In the genomic region with DNA sequence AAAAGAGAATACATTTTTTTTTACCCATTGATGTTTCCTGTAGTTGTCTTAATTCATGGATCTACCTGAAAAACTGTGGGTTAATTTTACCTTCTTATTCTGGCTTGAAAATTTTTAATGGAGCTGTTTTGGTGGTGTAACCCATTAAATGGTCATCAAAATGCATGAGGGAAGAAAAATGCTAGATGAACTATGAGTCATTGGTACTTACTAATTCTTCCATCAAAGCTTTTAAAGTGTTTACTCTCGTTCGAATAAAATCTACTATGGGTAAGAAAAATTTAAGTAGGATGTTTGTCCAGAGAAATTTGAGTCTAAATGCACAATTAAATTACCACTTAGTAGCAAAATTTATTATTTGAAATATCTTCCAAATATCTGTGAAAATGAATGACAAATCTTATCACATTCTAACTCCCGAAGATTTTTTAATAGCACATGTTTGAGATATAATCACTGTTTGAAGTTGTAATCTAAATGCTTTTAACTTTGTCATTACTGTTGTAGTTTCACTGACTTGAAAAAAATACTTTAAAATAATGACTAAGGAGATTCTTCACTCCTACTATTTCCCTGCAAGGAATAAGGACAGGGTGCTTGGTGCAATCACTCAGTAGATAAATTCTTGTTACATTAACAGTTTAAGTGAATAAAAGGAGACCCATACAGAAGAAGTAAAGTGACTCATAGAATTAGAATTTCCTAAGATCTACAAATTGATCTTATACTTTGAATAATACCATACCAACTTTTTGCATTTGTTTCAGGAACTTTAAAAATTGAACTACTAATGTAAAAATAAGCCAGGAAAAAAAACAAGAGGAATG, we compare ENCODE assay signal across 17 cellular contexts.
DNase-seq lines count a peak whose midpoint lies in the region; ATAC-seq, FAIRE-seq and TF ChIP-seq lines count a peak whose summit lies in the region.
"Had no signal": no experiment of that assay in that cellular context is flagged by ENCODE, and none has a peak within 500 bp of the region (broad histone marks: within the 10 kb centered on the region; RNA-seq: fewer than 3 reads in every experiment).

No MANE protein-coding gene starts in this region.

- H4K20me1 ChIP-seq in PC-9 (ENCODE audit: insufficient read depth), result no peaks in the 10 kb centered on the region
- H4K20me1 ChIP-seq in endothelial cell of umbilical vein (replicated peaks; ENCODE audit: control insufficient read depth, extremely low read depth, insufficient read depth, low read length), result no peaks in the 10 kb centered on the region

- H3K4me2 ChIP-seq in PC-9 (peak overlapping the region; percentile 50), endothelial cell of umbilical vein (ENCODE audit: insufficient read depth, low read length) (peak overlapping the region; percentile 67)

- TF ChIP-seq EP300 in gastroesophageal sphincter (IDR thresholded peaks at IDR 0.05), result no peak

- POLR2A ChIA-PET in PC-9 (lab: Charles Lee; ENCODE audit: unreplicated experiment) (no interaction called here), endothelial cell of umbilical vein (lab: Charles Lee) (no interaction called here)

- DNase-seq in GM04504 (ENCODE audit: low read depth) (peak; percentile 19), PC-9 (peak in 1 of 2 experiments; percentile 83), endothelial cell of umbilical vein (ENCODE audit: low read depth, low spot score) (peak; percentile 44), renal cortical epithelial cell (ENCODE audit: low read depth) (peak; percentile 87), GDM1 (lab: John Stamatoyannopoulos, UW) (no peak)
- DNase-seq: effector memory CD4-positive, alpha-beta T cell; Karpas-422; NCI-H1694; NCI-H524 treated with DMSO at 0.1 percent for 48 hours; nucleus accumbens; T-cell had no signal

- intact Hi-C loops in PC-9 (cut with micrococcal nuclease; ENCODE audit: unreplicated experiment), result loop anchor here (10.0 kb wide), 1 partner anchor 666 kb away; no protein-coding TSS in a partner anchor
- intact Hi-C loops in endothelial cell of umbilical vein (cut with micrococcal nuclease), result loop anchor here (1.0 to 5.0 kb wide), 5 partner anchors 74 to 779 kb away; no protein-coding TSS in a partner anchor

- peaks cover 13% of the 10 kb centered on the region; the same call in 1 of the 2 replicates for H3F3A ChIP-seq in PC-9 (ENCODE audit: insufficient read depth, low read depth)

- H3K9me2 ChIP-seq in PC-9 (ENCODE audit: insufficient read depth), result no peaks in the 10 kb centered on the region

- dilution Hi-C loops in endothelial cell of umbilical vein (cut with MboI; ENCODE audit: extremely low pct_ligation_motif_present, low sequenced_read_pairs), result no loop called here

- peak overlapping the region; percentile 42 for H3K9ac ChIP-seq in endothelial cell of umbilical vein (replicated peaks; ENCODE audit: extremely low read depth, insufficient read depth, low read length)

- no TSS peak for BruUV-seq in PC-9 (replicated peaks; lab: Mats Ljungman, UMichigan)
- TSS peak; percentile 3 for BruUV-seq in endothelial cell of umbilical vein (replicated peaks; lab: Mats Ljungman, UMichigan)

- H3K27ac ChIP-seq in PC-9 (peak overlapping the region; percentile 72), endothelial cell of umbilical vein (ENCODE audit: insufficient read depth, low read depth, low read length) (peak overlapping the region; percentile 61), gastroesophageal sphincter (no peak overlapping the region)
- H3K27ac ChIP-seq: skin epidermis had no signal

- CTCF ChIA-PET in PC-9 (lab: Charles Lee), result no interaction called here
- CTCF ChIA-PET in endothelial cell of umbilical vein (lab: Charles Lee), result no interaction called here

- H3K4me3 ChIP-seq in PC-9, result no peak overlapping the region
- no peak overlapping the region for H3K4me3 ChIP-seq in endothelial cell of umbilical vein (replicated peaks in 1 of 3; ENCODE audit: insufficient read depth in 1 of 3, low read depth in 1 of 3, low read length in 3 of 3)
- H3K4me3 ChIP-seq in gastroesophageal sphincter, result no peak overlapping the region
- H3K4me3 ChIP-seq: HAP-1, skin epidermis had no signal

- H3K27me3 ChIP-seq in PC-9 (ENCODE audit: insufficient read depth, low read depth) (no peaks in the 10 kb centered on the region), endothelial cell of umbilical vein (ENCODE audit: control insufficient read depth in 2 of 2, insufficient read depth in 2 of 2, low read length in 2 of 2) (no peaks in the 10 kb centered on the region), gastroesophageal sphincter (no peaks in the 10 kb centered on the region)

- ATAC-seq in HG03175 (IDR thresholded peaks at IDR 0.05; ENCODE audit: unreplicated experiment) (no peak), gastroesophageal sphincter (no peak)
- ATAC-seq: T-cell, WTC11 had no signal

- FAIRE-seq in endothelial cell of umbilical vein (lab: Jason Lieb, UNC), result peak; percentile 69
- FAIRE-seq: GM12892 had no signal

- H3K9me1 ChIP-seq in endothelial cell of umbilical vein (replicated peaks; ENCODE audit: control insufficient read depth, extremely low read depth, insufficient read depth, low read length), result no peaks in the 10 kb centered on the region

- TF ChIP-seq CTCF in PC-9 (conservative IDR thresholded peaks at IDR 0.05), result no peak
- TF ChIP-seq CTCF in endothelial cell of umbilical vein (IDR thresholded peaks at IDR 0.05; ENCODE audit: extremely low read depth in 1 of 2, insufficient read depth in 1 of 2, low read depth in 1 of 2, low read length in 2 of 2), result no peak
- TF ChIP-seq CTCF in gastroesophageal sphincter (IDR thresholded peaks at IDR 0.05), result no peak

- H3K4me1 ChIP-seq in PC-9 (replicated peaks; ENCODE audit: insufficient read depth) (peaks cover 37% of the 10 kb centered on the region), endothelial cell of umbilical vein (ENCODE audit: control insufficient read depth, extremely low read depth, insufficient read depth, low read length) (peaks cover 42% of the 10 kb centered on the region), gastroesophageal sphincter (no peaks in the 10 kb centered on the region)
- H3K4me1 ChIP-seq: HAP-1 had no signal

- WGBS in gastroesophageal sphincter (ENCODE audit: low coverage in 1 of 2), 2 donors, result 32 to 36% methylated on average over 3 of the region's 3 CpGs

- H3K9me3 ChIP-seq in PC-9 (ENCODE audit: insufficient read depth, low read depth), result no peaks in the 10 kb centered on the region
- no peaks in the 10 kb centered on the region for H3K9me3 ChIP-seq in endothelial cell of umbilical vein (replicated peaks; ENCODE audit: control insufficient read depth, insufficient read depth, low read length)
- no peaks in the 10 kb centered on the region for H3K9me3 ChIP-seq in gastroesophageal sphincter
- H3K9me3 ChIP-seq: HAP-1 had no signal

- no peak for TF ChIP-seq POLR2A in endothelial cell of umbilical vein (IDR thresholded peaks at IDR 0.05; ENCODE audit: low read depth, low read length)
- TF ChIP-seq POLR2A in gastroesophageal sphincter (IDR thresholded peaks at IDR 0.05), result no peak

- no peaks in the 10 kb centered on the region for H3K36me3 ChIP-seq in PC-9 (ENCODE audit: low read depth)
- H3K36me3 ChIP-seq in endothelial cell of umbilical vein (ENCODE audit: control insufficient read depth in 2 of 2, extremely low read depth in 1 of 2, insufficient read depth in 2 of 2, low read length in 2 of 2), result no peaks in the 10 kb centered on the region
- H3K36me3 ChIP-seq in gastroesophageal sphincter, result no peaks in the 10 kb centered on the region
- H3K36me3 ChIP-seq: HAP-1 had no signal

- no peak overlapping the region for H2AFZ ChIP-seq in PC-9
- no peak overlapping the region for H2AFZ ChIP-seq in endothelial cell of umbilical vein (ENCODE audit: low read depth, low read length)

- H3K79me2 ChIP-seq in PC-9 (ENCODE audit: low read depth) (no peaks in the 10 kb centered on the region), endothelial cell of umbilical vein (ENCODE audit: control insufficient read depth, insufficient read depth, low read length) (no peaks in the 10 kb centered on the region)

TF ChIP-seq in endothelial cell of umbilical vein, 7 proteins besides CTCF, POLR2A, EP300 and RAD21:
- TF ChIP-seq MYC (IDR thresholded peaks at IDR 0.05; ENCODE audit: low read depth, low read length) (no peak), POLR2AphosphoS5 (IDR thresholded peaks at IDR 0.05; ENCODE audit: insufficient read depth, low read depth, low read length) (no peak), GATA2 (IDR thresholded peaks at IDR 0.05; ENCODE audit: insufficient read depth, insufficient read length, low read depth, low read length) (peak; percentile 25), JUN (IDR thresholded peaks at IDR 0.05; ENCODE audit: borderline replicate concordance, insufficient read depth, insufficient read length, low read depth) (peak; percentile 35), FOS (IDR thresholded peaks at IDR 0.05; ENCODE audit: borderline replicate concordance, insufficient read depth, low read length) (peak; percentile 52)
- TF ChIP-seq, protein P1, sequence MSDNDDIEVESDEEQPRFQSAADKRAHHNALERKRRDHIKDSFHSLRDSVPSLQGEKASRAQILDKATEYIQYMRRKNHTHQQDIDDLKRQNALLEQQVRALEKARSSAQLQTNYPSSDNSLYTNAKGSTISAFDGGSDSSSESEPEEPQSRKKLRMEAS (IDR thresholded peaks at IDR 0.05; ENCODE audit: insufficient read depth, insufficient read length), result no peak

Comparison
In these comparisons a context has a peak if more than half of its experiments do, and no peak if none do; other contexts are left out.
1. H3K27ac ChIP-seq: peak in PC-9 (single experiment) and endothelial cell of umbilical vein (single experiment); none in gastroesophageal sphincter (0 of 4).